Comparison of ENCODE assay signal across 8 cellular contexts in genomic region chr17:79393358-79394038, GRCh38.
DNase-seq lines count a peak whose midpoint lies in the region; ATAC-seq, FAIRE-seq and TF ChIP-seq lines count a peak whose summit lies in the region.

No MANE protein-coding gene starts in this region.

- H3K36me3 ChIP-seq in CD4-positive, alpha-beta memory T cell (ENCODE audit: insufficient read depth, low read length) = no peaks in the 10 kb centered on the region
- H3K36me3 ChIP-seq in NT2/D1 (ENCODE audit: insufficient read depth, insufficient read length, low read length) (no peaks in the 10 kb centered on the region), endothelial cell of umbilical vein (ENCODE audit: control insufficient read depth in 2 of 2, extremely low read depth in 1 of 2, insufficient read depth in 2 of 2, low read length in 2 of 2) (no peaks in the 10 kb centered on the region)

- no peaks in the 10 kb centered on the region for H4K20me1 ChIP-seq in endothelial cell of umbilical vein (replicated peaks; ENCODE audit: control insufficient read depth, extremely low read depth, insufficient read depth, low read length)

- H3K9me3 Mint-ChIP-seq in CD4-positive, alpha-beta memory T cell = peaks cover 0 to 2% (median 0%) of the 10 kb centered on the region in 8 donors

- BruUV-seq in endothelial cell of umbilical vein (replicated peaks; lab: Mats Ljungman, UMichigan) = no TSS peak

- H2AFZ ChIP-seq in endothelial cell of umbilical vein (ENCODE audit: low read depth, low read length) = no peak overlapping the region

- H3K4me2 ChIP-seq in endothelial cell of umbilical vein (ENCODE audit: insufficient read depth, low read length) = no peak overlapping the region

- H3K27ac Mint-ChIP-seq in CD4-positive, alpha-beta memory T cell = no peak overlapping the region

- dilution Hi-C loops in endothelial cell of umbilical vein (cut with MboI; ENCODE audit: extremely low pct_ligation_motif_present, low sequenced_read_pairs) = no loop called here

- H3K9me3 ChIP-seq in CD4-positive, alpha-beta memory T cell (ENCODE audit: control insufficient read depth in 1 of 2, low read length in 2 of 2) = no peaks in the 10 kb centered on the region
- peaks cover 4% of the 10 kb centered on the region; the same call in 1 of the 2 replicates for H3K9me3 ChIP-seq in NT2/D1 (ENCODE audit: insufficient read depth, low read length)
- no peaks in the 10 kb centered on the region for H3K9me3 ChIP-seq in endothelial cell of umbilical vein (replicated peaks; ENCODE audit: control insufficient read depth, insufficient read depth, low read length)

- ATAC-seq in HG03442 (IDR thresholded peaks at IDR 0.05; ENCODE audit: unreplicated experiment) = no peak

- H3K9me1 ChIP-seq in endothelial cell of umbilical vein (replicated peaks; ENCODE audit: control insufficient read depth, extremely low read depth, insufficient read depth, low read length) = no peaks in the 10 kb centered on the region

- H3K4me3 ChIP-seq in CD4-positive, alpha-beta memory T cell (ENCODE audit: low read length in 2 of 2) = no peak overlapping the region
- no peak overlapping the region for H3K4me3 ChIP-seq in NT2/D1 (ENCODE audit: insufficient read length, low read depth)
- H3K4me3 ChIP-seq in endothelial cell of umbilical vein (replicated peaks in 1 of 3; ENCODE audit: insufficient read depth in 1 of 3, low read depth in 1 of 3, low read length in 3 of 3) = no peak overlapping the region

- H3K9ac ChIP-seq in NT2/D1 (ENCODE audit: insufficient read length, low read depth) (no peak overlapping the region), endothelial cell of umbilical vein (replicated peaks; ENCODE audit: extremely low read depth, insufficient read depth, low read length) (no peak overlapping the region)

- CTCF ChIA-PET in CD4-positive, alpha-beta memory T cell (lab: Charles Lee; ENCODE audit: partially characterized antibody) = interaction anchor here (0.8 to 4.7 kb wide), 15 partner anchors 8 to 348 kb away, joined by 3 to 58 read pairs (median 6); partner anchors contain the start of gene ENGASE
- CTCF ChIA-PET in endothelial cell of umbilical vein (lab: Charles Lee) = interaction anchor here (0.5 to 13.5 kb wide), 35 partner anchors 9 to 373 kb away, joined by 3 to 428 read pairs (median 4); partner anchors contain the start of gene ENGASE

- H3K27ac ChIP-seq in CD4-positive, alpha-beta memory T cell (ENCODE audit: low read depth, low read length) = no peak overlapping the region
- H3K27ac ChIP-seq in endothelial cell of umbilical vein (ENCODE audit: insufficient read depth, low read depth, low read length) = no peak overlapping the region

- TF ChIP-seq CTCF in endothelial cell of umbilical vein (IDR thresholded peaks at IDR 0.05; ENCODE audit: extremely low read depth in 1 of 2, insufficient read depth in 1 of 2, low read depth in 1 of 2, low read length in 2 of 2) = peak; percentile 94 to 99

- peaks cover 0 to 10% (median 6%) of the 10 kb centered on the region in 4 donors for H3K4me1 Mint-ChIP-seq in CD4-positive, alpha-beta memory T cell

- no peaks in the 10 kb centered on the region for H3K4me1 ChIP-seq in CD4-positive, alpha-beta memory T cell (ENCODE audit: insufficient read depth, low read length)
- H3K4me1 ChIP-seq in NT2/D1 (ENCODE audit: insufficient read depth, insufficient read length) = peaks cover 4% of the 10 kb centered on the region
- no peaks in the 10 kb centered on the region for H3K4me1 ChIP-seq in endothelial cell of umbilical vein (ENCODE audit: control insufficient read depth, extremely low read depth, insufficient read depth, low read length)

- FAIRE-seq in endothelial cell of umbilical vein (lab: Jason Lieb, UNC) = peak; percentile 84

- DNase-seq in CD4-positive, alpha-beta memory T cell = peak in 4 of 5 donors; percentile 43 to 59 (median 55)
- DNase-seq in HS-27A (ENCODE audit: low read depth) (peak; percentile 3), NT2/D1 (ENCODE audit: low read depth, low spot score) (peak; percentile 44), activated T-cell treated with anti-CD3 and anti-CD28 coated beads for 1 hour (ENCODE audit: low read depth) (peak; percentile 64), endothelial cell of umbilical vein (ENCODE audit: low read depth, low spot score) (peak; percentile 63), midbrain (lab: John Stamatoyannopoulos, UW) (peak; percentile 86)
- DNase-seq in stimulated activated CD8-positive, alpha-beta memory T cell treated with anti-CD3 and anti-CD28 coated beads, Interleukin-4, amount 100 ng/mL, for 4 hours (ENCODE audit: low read depth in 2 of 2, low spot score in 1 of 2) = peak; percentile 12 to 31

- POLR2A ChIA-PET in CD4-positive, alpha-beta memory T cell (lab: Charles Lee; ENCODE audit: partially characterized antibody) = no interaction called here
- POLR2A ChIA-PET in endothelial cell of umbilical vein (lab: Charles Lee) = interaction anchor here (1.2 kb wide), 1 partner anchor 306 kb away, joined by 4 read pairs; no protein-coding TSS in a partner anchor

- intact Hi-C loops in CD4-positive, alpha-beta memory T cell (cut with micrococcal nuclease) = loop anchor here (1.0 kb wide), 2 partner anchors 306 to 347 kb away; no protein-coding TSS in a partner anchor
- intact Hi-C loops in endothelial cell of umbilical vein (cut with micrococcal nuclease) = loop anchor here (1.0 to 2.0 kb wide), 5 partner anchors 205 to 347 kb away; no protein-coding TSS in a partner anchor

- no peak for TF ChIP-seq POLR2A in endothelial cell of umbilical vein (IDR thresholded peaks at IDR 0.05; ENCODE audit: low read depth, low read length)

- H3K4me3 Mint-ChIP-seq in CD4-positive, alpha-beta memory T cell = no peak overlapping the region

- no peaks in the 10 kb centered on the region for H3K79me2 ChIP-seq in endothelial cell of umbilical vein (ENCODE audit: control insufficient read depth, insufficient read depth, low read length)

- no peaks in the 10 kb centered on the region for H3K27me3 ChIP-seq in CD4-positive, alpha-beta memory T cell (ENCODE audit: insufficient read depth, low read length)
- H3K27me3 ChIP-seq in NT2/D1 (ENCODE audit: insufficient read depth, insufficient read length) (peaks cover 43% of the 10 kb centered on the region), endothelial cell of umbilical vein (ENCODE audit: control insufficient read depth in 2 of 2, insufficient read depth in 2 of 2, low read length in 2 of 2) (no peaks in the 10 kb centered on the region)

- peaks cover 30 to 39% of the 10 kb centered on the region in 2 donors for H3K27me3 Mint-ChIP-seq in CD4-positive, alpha-beta memory T cell

- H3K36me3 Mint-ChIP-seq in CD4-positive, alpha-beta memory T cell = no peaks in the 10 kb centered on the region

TF ChIP-seq in endothelial cell of umbilical vein, 7 proteins besides CTCF, POLR2A, EP300 and RAD21:
- no peak for TF ChIP-seq GATA2 (IDR thresholded peaks at IDR 0.05; ENCODE audit: insufficient read depth, insufficient read length, low read depth, low read length)
- TF ChIP-seq MYC (IDR thresholded peaks at IDR 0.05; ENCODE audit: low read depth, low read length) = no peak
- no peak for TF ChIP-seq MAX (IDR thresholded peaks at IDR 0.05; ENCODE audit: insufficient read depth, insufficient read length)
- TF ChIP-seq POLR2AphosphoS5 (IDR thresholded peaks at IDR 0.05; ENCODE audit: insufficient read depth, low read depth, low read length) = no peak
- TF ChIP-seq JUN (IDR thresholded peaks at IDR 0.05; ENCODE audit: borderline replicate concordance, insufficient read depth, insufficient read length, low read depth) = no peak

Comparison
In these comparisons a context has a peak if more than half of its experiments do, and no peak if none do; other contexts are left out.
1. DNase-seq: peak in every context shown above with its lines; median percentile 86 in midbrain; 64 in activated T-cell treated with anti-CD3 and anti-CD28 coated beads for 1 hour; 63 in endothelial cell of umbilical vein; 55 in CD4-positive, alpha-beta memory T cell; 44 in NT2/D1; 22 in stimulated activated CD8-positive, alpha-beta memory T cell treated with anti-CD3 and anti-CD28 coated beads, Interleukin-4, amount 100 ng/mL, for 4 hours; 3 in HS-27A.